Comparison of ENCODE assay signal across 9 cellular contexts in the genomic region with DNA sequence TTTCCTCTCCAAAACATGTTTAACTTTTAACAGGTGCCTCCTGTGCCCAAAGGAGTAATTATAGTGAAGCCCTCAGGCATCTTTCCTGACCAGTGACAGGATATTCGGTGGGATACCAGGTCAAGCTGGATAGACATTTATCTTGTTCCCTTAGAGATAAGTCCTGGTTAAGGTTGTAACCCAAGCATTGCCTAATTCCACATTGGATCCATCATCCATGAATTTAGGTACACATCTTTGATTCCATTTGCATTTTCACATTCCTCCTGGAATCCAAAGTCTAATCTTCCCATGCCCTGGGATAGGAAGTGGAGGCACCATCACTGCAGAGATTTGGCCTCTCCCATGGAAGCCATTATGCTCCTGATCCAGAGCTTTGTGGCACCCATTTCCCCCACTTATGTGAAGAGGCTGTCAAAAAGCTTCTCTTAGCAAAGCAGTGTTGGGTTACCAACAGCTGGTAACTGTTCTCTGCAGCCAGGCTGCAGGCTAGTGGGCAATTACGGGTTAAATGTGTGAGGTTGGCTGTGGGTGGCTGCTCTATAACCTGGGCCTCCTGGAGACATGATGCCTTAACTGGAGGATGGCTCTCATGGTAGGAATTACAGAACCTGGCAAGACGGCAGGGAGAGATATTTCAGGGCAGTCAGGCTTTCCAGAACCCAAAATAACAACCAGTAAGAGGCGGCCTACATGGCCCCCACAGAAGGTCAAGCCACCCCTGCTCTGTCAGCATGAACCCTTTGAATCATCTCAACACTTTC.
"Had no signal": no experiment of that assay in that cellular context is flagged by ENCODE, and none has a peak within 500 bp of the region (broad histone marks: within the 10 kb centered on the region; RNA-seq: fewer than 3 reads in every experiment).

No MANE protein-coding gene starts in this region.

- ATAC-seq: activated T-helper 17 cell treated with anti-CD3 and anti-CD28 coated beads, Interleukin-2, amount 50 U/mL, for 72 hours; left lobe of liver had no signal

- DNase-seq: activated CD4-positive, alpha-beta T cell treated with anti-CD3 and anti-CD28 coated beads, Interleukin-2, amount 50 U/mL, for 1 hour; activated T-cell treated with anti-CD3 and anti-CD28 coated beads for 4 hours; amniotic stem cell; cerebellar nuclear complex; dermis blood vessel endothelial cell; stimulated activated CD4-positive, alpha-beta T cell treated with anti-CD3 and anti-CD28 coated beads, Interleukin-2, amount 100 ng/mL, for 24 hours; stimulated activated naive CD4-positive, alpha-beta T cell treated with Interleukin-2 at 50 U/mL for 16 hours had no signal
